15 cellular contexts compared by ENCODE assay signal in the genomic region with DNA sequence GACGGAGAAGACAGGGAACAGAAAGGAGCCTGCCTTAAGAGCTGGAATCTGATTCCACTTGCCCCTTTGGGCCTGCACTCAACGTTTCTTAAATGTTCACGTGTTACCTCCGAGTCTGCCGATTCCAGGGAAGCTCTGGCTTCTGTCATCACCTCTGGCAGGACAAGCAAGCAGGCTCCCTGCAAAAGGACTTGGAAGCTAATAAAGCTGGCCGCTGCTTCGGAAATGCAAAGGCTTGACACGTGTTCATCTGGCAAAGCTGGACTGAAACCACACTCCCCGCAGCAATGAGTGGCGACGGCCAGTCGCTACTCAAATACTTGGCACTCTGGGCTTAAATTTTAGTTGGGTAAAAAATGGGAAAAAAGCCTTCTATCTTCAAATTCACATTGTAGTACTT.
A peak's percentile ranks its signal among the peaks of the same experiment; 100 is the strongest.
DNase-seq lines count a peak whose midpoint lies in the region; ATAC-seq and TF ChIP-seq lines count a peak whose summit lies in the region.
"Had no signal": no experiment of that assay in that cellular context is flagged by ENCODE, and none has a peak within 500 bp of the region (broad histone marks: within the 10 kb centered on the region; RNA-seq: fewer than 3 reads in every experiment).

No MANE protein-coding gene starts in this region.

- no peak overlapping the region for H3K27ac ChIP-seq in thoracic aorta
- H3K27ac ChIP-seq: 22Rv1 had no signal

- no peak for ATAC-seq in thoracic aorta (ENCODE audit: insufficient number of reproducible peaks, low FRiP score, low read depth)
- no peak for ATAC-seq in HG02852 (IDR thresholded peaks at IDR 0.05; ENCODE audit: unreplicated experiment)
- ATAC-seq: HCT116; stimulated activated naive CD8-positive, alpha-beta T cell treated with anti-CD3 and anti-CD28 coated beads, Interleukin-15, Interleukin-2, amounts not matched to agents 100 U/mL and 50 U/mL, for 24 hours had no signal

- DNase-seq in DMS 273 (lab: John Stamatoyannopoulos, UW; ENCODE audit: unreplicated experiment) = peak; percentile 45
- DNase-seq in DMS 273 treated with DMSO at 0.1 percent for 48 hours (lab: John Stamatoyannopoulos, UW) = no peak
- peak; percentile 63 for DNase-seq in fibroblast of mammary gland (ENCODE audit: low read depth)
- DNase-seq in medulla oblongata (ENCODE audit: extremely low spot score) = peak; percentile 46
- no peak for DNase-seq in thoracic aorta (ENCODE audit: low spot score)
- DNase-seq in NK-92 (lab: John Stamatoyannopoulos, UW; ENCODE audit: unreplicated experiment) = no peak
- DNase-seq in DMS53 (lab: John Stamatoyannopoulos, UW) = no peak
- DNase-seq: activated CD4-positive, alpha-beta T cell treated with anti-CD3 and anti-CD28 coated beads, Interleukin-2, amount 50 U/mL, for 48 hours; amniotic stem cell; NCI-H2029; SIG-M5; stimulated activated naive CD8-positive, alpha-beta T cell treated with anti-CD3 and anti-CD28 coated beads, Interleukin-15, Interleukin-2, amounts not matched to agents 100 U/mL and 50 U/mL, for 24 hours had no signal

- no peaks in the 10 kb centered on the region for H3K9me3 ChIP-seq in thoracic aorta

- H3K4me3 ChIP-seq in fibroblast of mammary gland (ENCODE audit: control insufficient read depth, low read depth, low read length) (no peak overlapping the region), thoracic aorta (peak overlapping the region; percentile 12)

- H3K27me3 ChIP-seq in thoracic aorta (replicated peaks; ENCODE audit: insufficient read depth) = no peaks in the 10 kb centered on the region

- peaks cover 19 to 40% of the 10 kb centered on the region in 2 donors for H3K4me1 ChIP-seq in thoracic aorta (ENCODE audit: control insufficient read depth in 1 of 2, low read depth in 2 of 2)

- no peak for TF ChIP-seq CTCF in fibroblast of mammary gland (conservative IDR thresholded peaks at IDR 0.05; ENCODE audit: control insufficient read depth, insufficient read depth, low read depth, low read length)
- TF ChIP-seq CTCF in thoracic aorta (IDR thresholded peaks at IDR 0.05) = no peak

- no peaks in the 10 kb centered on the region for H3K36me3 ChIP-seq in thoracic aorta

Comparison
In these comparisons a context has a peak if more than half of its experiments do, and no peak if none do; other contexts are left out.
1. DNase-seq: peak in DMS 273 (single experiment), fibroblast of mammary gland (single experiment) and medulla oblongata (single experiment); none in DMS 273 treated with DMSO at 0.1 percent for 48 hours (single experiment), thoracic aorta (single experiment), NK-92 (single experiment) and DMS53 (single experiment).